Comparison of ENCODE assay signal across 8 cellular contexts in the genomic region with DNA sequence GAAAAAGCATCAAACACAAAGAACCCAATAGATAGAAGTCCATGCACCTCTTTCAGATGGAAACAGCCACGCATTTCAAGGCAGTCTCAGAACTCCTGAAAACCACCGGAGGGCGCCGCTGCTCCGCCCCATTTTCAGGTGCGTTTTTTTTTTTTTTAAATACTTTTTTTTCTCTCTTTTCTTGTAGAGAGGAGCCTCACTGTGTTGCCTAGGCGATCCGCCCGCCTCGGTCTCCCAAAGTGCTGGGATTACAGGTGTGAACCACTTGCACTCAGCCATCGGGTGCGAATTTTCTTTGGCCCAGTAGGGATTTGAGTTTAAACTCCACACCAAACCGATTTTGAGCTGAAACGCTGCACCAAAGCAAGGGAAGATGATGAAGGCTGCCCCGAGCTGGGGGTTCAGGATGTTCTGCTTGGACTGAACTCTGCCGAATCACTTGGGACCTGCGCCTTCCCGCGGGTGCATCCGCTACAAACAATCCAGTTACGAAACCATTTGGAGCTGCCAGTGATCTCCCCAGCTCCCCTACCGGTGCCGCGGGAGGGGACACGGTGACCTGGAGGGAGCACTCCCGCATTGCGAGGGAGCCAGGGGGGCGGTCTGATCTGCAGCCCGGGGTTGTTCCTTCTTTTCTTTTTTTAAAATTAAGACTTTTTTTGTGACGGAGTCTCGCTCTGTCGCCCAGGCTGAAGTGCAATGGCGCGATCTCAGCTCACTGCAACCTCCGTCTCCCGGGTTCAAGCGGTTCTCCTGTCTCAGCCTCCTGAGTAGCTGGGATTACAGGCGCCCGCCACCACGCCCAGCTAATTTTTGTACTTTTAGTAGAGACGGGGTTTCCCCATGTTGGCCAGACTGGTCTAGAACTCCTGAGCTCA. TPM values are rescaled to one million over a fixed set of nuclear protein-coding genes. Genes with fewer than 3 reads are reported as not detected.
A peak's percentile ranks its signal among the peaks of the same experiment; 100 is the strongest.
DNase-seq lines count a peak whose midpoint lies in the region; ATAC-seq and TF ChIP-seq lines count a peak whose summit lies in the region.

No MANE protein-coding gene starts in this region.

- POLR2A ChIA-PET in CD4-positive, alpha-beta T cell (lab: Charles Lee), result interaction anchor here (0.6 to 1.4 kb wide), 11 partner anchors 12 to 882 kb away, joined by 3 to 8 read pairs (median 3); a partner anchor contains a TSS

- peak; percentile 75 for ATAC-seq in CD4-positive, alpha-beta T cell (ENCODE audit: poor library complexity)
- peak; percentile 51 for ATAC-seq in GM21423 (IDR thresholded peaks at IDR 0.05; ENCODE audit: unreplicated experiment)

- DNase-seq in CD4-positive, alpha-beta T cell, result peak; percentile 29 to 64 (median 56)
- DNase-seq in M059J (ENCODE audit: low read depth) (peak; percentile 77), T-helper 22 cell (ENCODE audit: low read depth) (peak; percentile 19), astrocyte of the spinal cord (ENCODE audit: low read depth, low spot score) (peak; percentile 77), sigmoid colon (peak; percentile 89), NCI-H128 (lab: John Stamatoyannopoulos, UW; ENCODE audit: unreplicated experiment) (no peak)

- H3K4me3 ChIP-seq in astrocyte of the spinal cord (ENCODE audit: low read depth, low read length), result peak overlapping the region; percentile 76
- peak overlapping the region; percentile 85 for H3K4me3 ChIP-seq in iPS-11a (ENCODE audit: low read depth, low read length)
- peak overlapping the region; percentile 62 to 80 (median 65) for H3K4me3 ChIP-seq in sigmoid colon

- H3K4me1 ChIP-seq in sigmoid colon, result peaks cover 0 to 24% (median 5%) of the 10 kb centered on the region in 4 donors

- H3K27ac Mint-ChIP-seq in CD4-positive, alpha-beta T cell, result peak overlapping the region; percentile 62

- peaks cover 7 to 39% (median 15%) of the 10 kb centered on the region in 4 donors for H3K36me3 ChIP-seq in sigmoid colon

- H3K36me3 Mint-ChIP-seq in CD4-positive, alpha-beta T cell (ENCODE audit: low read depth), result no peaks in the 10 kb centered on the region

- H3K27me3 Mint-ChIP-seq in CD4-positive, alpha-beta T cell, result peaks cover 47% of the 10 kb centered on the region

- TF ChIP-seq EP300 in sigmoid colon (IDR thresholded peaks at IDR 0.05), result no peak

- intact Hi-C loops in CD4-positive, alpha-beta T cell (cut with DNase I, micrococcal nuclease), result loop anchor here (1.0 to 10.0 kb wide), 5 partner anchors 24 to 477 kb away; no protein-coding TSS in a partner anchor
- intact Hi-C loops in sigmoid colon (cut with DNase I), result loop anchor here (2.0 to 10.0 kb wide), 3 partner anchors 94 to 477 kb away; a partner anchor contains a TSS

- H3K9me3 ChIP-seq in CD4-positive, alpha-beta T cell (ENCODE audit: control insufficient read depth, low read length), result no peaks in the 10 kb centered on the region
- H3K9me3 ChIP-seq in sigmoid colon, result no peaks in the 10 kb centered on the region

- CTCF ChIA-PET in CD4-positive, alpha-beta T cell (lab: Charles Lee), result interaction anchor here (0.6 to 2.2 kb wide), 6 partner anchors 8 to 477 kb away, joined by 3 to 10 read pairs (median 3); a partner anchor contains a TSS

- TF ChIP-seq CTCF in CD4-positive, alpha-beta T cell (IDR thresholded peaks at IDR 0.05), result peak; percentile 78
- TF ChIP-seq CTCF in astrocyte of the spinal cord (IDR thresholded peaks at IDR 0.05; ENCODE audit: low read depth, low read length) (peak; percentile 78), sigmoid colon (IDR thresholded peaks at IDR 0.05) (peak; percentile 3 to 58 (median 29))

- no peaks in the 10 kb centered on the region for H3K9me3 Mint-ChIP-seq in CD4-positive, alpha-beta T cell

- TF ChIP-seq POLR2A in sigmoid colon (IDR thresholded peaks at IDR 0.05), result no peak

- H3K27me3 ChIP-seq in CD4-positive, alpha-beta T cell (ENCODE audit: control insufficient read depth, insufficient read depth, low read length), result peaks cover 28% of the 10 kb centered on the region
- no peaks in the 10 kb centered on the region for H3K27me3 ChIP-seq in sigmoid colon

- in situ Hi-C loops in astrocyte of the spinal cord (cut with HindIII; ENCODE audit: low sequenced_read_pairs), result no loop called here

- no peak overlapping the region for H3K27ac ChIP-seq in CD4-positive, alpha-beta T cell (ENCODE audit: low read depth, low read length)
- peak overlapping the region; percentile 84 to 89 (median 87) for H3K27ac ChIP-seq in sigmoid colon

- WGBS in sigmoid colon, 2 donors, result 1% methylated on average over 41 of the region's 41 CpGs

- peaks cover 34% of the 10 kb centered on the region for H3K4me1 Mint-ChIP-seq in CD4-positive, alpha-beta T cell (ENCODE audit: low read depth)

- H3K4me3 Mint-ChIP-seq in CD4-positive, alpha-beta T cell, result peak overlapping the region; percentile 94

RNA-seq across cellular contexts. Expression of a gene that starts 1.4 kb away (rescaled TPM):
- total RNA-seq in CD4-positive, alpha-beta T cell, result under 1 TPM in 1 of 2 experiments, not detected in 1; 0.36 TPM
- 102 and 111 TPM in 2 replicates for total RNA-seq in M059J (2014; rRNA removed; shearing (Covaris generic))
- 10 to 100 TPM; 19.7 to 61.1 (median 41.9) TPM for total RNA-seq in sigmoid colon
- polyA plus RNA-seq in sigmoid colon, result 10 to 100 TPM; 26.9 to 59.6 (median 46.2) TPM

RNA-seq across cellular contexts. Expression of a gene that starts 33.0 kb away (rescaled TPM):
- total RNA-seq in CD4-positive, alpha-beta T cell, result 1 to 10 TPM; 4.5 to 4.8 TPM
- total RNA-seq in M059J (2014; rRNA removed; shearing (Covaris generic)), result 11.4 and 14.2 TPM in 2 replicates
- 10 to 100 TPM in 1 of 4 donors, 1 to 10 TPM in 3; 7.4 to 11.5 (median 9.1) TPM for total RNA-seq in sigmoid colon
- 1 to 10 TPM; 1.8 to 5.7 (median 3.5) TPM for polyA plus RNA-seq in sigmoid colon

Comparison
In these comparisons a context has a peak if more than half of its experiments do, and no peak if none do; other contexts are left out.
1. RNA of a gene that starts 1.4 kb away (total RNA-seq): 102 to 111 TPM in M059J and 19.7 to 61.1 TPM in sigmoid colon; 0.36 TPM in CD4-positive, alpha-beta T cell; every median in the first group is over 10 times any median in the second.
2. Peak in every context shown above with its lines, with median percentiles within 50 percentile points of each other: CTCF ChIP-seq and H3K4me3 ChIP-seq.